1 cellular context compared by ENCODE assay signal in genomic region chr6:143843689-143844405, GRCh38.
TF ChIP-seq lines count a peak whose summit lies in the region.

No MANE protein-coding gene starts in this region.

TF ChIP-seq in HepG2, 621 proteins besides CTCF, POLR2A, EP300 and RAD21 (continued from another document and continues in another):
- TF ChIP-seq, protein P1, sequence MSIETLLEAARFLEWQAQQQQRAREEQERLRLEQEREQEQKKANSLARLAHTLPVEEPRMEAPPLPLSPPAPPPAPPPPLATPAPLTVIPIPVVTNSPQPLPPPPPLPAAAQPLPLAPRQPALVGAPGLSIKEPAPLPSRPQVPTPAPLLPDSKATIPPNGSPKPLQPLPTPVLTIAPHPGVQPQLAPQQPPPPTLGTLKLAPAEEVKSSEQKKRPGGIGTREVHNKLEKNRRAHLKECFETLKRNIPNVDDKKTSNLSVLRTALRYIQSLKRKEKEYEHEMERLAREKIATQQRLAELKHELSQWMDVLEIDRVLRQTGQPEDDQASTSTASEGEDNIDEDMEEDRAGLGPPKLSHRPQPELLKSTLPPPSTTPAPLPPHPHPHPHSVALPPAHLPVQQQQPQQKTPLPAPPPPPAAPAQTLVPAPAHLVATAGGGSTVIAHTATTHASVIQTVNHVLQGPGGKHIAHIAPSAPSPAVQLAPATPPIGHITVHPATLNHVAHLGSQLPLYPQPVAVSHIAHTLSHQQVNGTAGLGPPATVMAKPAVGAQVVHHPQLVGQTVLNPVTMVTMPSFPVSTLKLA (IDR thresholded peaks at IDR 0.05), result no peak
- TF ChIP-seq KDM6A (CRISPR knock-in tag; IDR thresholded peaks at IDR 0.05; ENCODE audit: low read depth), result no peak
- 0 out of 2 replicates have a peak, but pooled peaks have one; percentile 24 for TF ChIP-seq TRIM24 (CRISPR knock-in tag; IDR thresholded peaks at IDR 0.05)
- TF ChIP-seq CSRNP2 (CRISPR knock-in tag; conservative IDR thresholded peaks at IDR 0.05; ENCODE audit: low read depth), result no peak
- no peak for TF ChIP-seq HES4 (CRISPR knock-in tag; IDR thresholded peaks at IDR 0.05; ENCODE audit: borderline replicate concordance)
- TF ChIP-seq ZNF3 (CRISPR knock-in tag; IDR thresholded peaks at IDR 0.05), result no peak
- no peak for TF ChIP-seq AGO2 (optimal IDR thresholded peaks at IDR 0.05; ENCODE audit: low read depth, low read length)
- TF ChIP-seq U2AF1 (optimal IDR thresholded peaks at IDR 0.05; ENCODE audit: low read depth, low read length), result no peak
- TF ChIP-seq DRAP1 (CRISPR knock-in tag; IDR thresholded peaks at IDR 0.05), result no peak; the same call in 1 of the 2 replicates
- no peak for TF ChIP-seq ONECUT2 (CRISPR knock-in tag; IDR thresholded peaks at IDR 0.05)
- peak; percentile 35; the same call in 1 of the 2 replicates for TF ChIP-seq ZNF598 (CRISPR knock-in tag; IDR thresholded peaks at IDR 0.05; ENCODE audit: borderline replicate concordance)
- TF ChIP-seq, protein P2, sequence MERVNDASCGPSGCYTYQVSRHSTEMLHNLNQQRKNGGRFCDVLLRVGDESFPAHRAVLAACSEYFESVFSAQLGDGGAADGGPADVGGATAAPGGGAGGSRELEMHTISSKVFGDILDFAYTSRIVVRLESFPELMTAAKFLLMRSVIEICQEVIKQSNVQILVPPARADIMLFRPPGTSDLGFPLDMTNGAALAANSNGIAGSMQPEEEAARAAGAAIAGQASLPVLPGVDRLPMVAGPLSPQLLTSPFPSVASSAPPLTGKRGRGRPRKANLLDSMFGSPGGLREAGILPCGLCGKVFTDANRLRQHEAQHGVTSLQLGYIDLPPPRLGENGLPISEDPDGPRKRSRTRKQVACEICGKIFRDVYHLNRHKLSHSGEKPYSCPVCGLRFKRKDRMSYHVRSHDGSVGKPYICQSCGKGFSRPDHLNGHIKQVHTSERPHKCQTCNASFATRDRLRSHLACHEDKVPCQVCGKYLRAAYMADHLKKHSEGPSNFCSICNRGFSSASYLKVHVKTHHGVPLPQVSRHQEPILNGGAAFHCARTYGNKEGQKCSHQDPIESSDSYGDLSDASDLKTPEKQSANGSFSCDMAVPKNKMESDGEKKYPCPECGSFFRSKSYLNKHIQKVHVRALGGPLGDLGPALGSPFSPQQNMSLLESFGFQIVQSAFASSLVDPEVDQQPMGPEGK (CRISPR knock-in tag; IDR thresholded peaks at IDR 0.05), result no peak
- no peak for TF ChIP-seq ARHGAP35 (CRISPR knock-in tag; IDR thresholded peaks at IDR 0.05; ENCODE audit: borderline replicate concordance)
- TF ChIP-seq, protein P3, sequence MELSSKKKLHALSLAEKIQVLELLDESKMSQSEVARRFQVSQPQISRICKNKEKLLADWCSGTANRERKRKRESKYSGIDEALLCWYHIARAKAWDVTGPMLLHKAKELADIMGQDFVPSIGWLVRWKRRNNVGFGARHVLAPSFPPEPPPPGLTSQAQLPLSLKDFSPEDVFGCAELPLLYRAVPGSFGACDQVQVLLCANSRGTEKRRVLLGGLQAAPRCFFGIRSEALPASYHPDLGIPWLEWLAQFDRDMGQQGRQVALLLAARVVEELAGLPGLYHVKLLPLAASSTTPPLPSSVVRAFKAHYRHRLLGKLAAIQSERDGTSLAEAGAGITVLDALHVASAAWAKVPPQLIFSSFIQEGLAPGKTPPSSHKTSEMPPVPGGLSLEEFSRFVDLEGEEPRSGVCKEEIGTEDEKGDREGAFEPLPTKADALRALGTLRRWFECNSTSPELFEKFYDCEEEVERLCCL (CRISPR knock-in tag; IDR thresholded peaks at IDR 0.05; ENCODE audit: borderline replicate concordance), result no peak
- no peak for TF ChIP-seq ZKSCAN1 (IDR thresholded peaks at IDR 0.05; ENCODE audit: low read length)
- TF ChIP-seq RARG (CRISPR knock-in tag; IDR thresholded peaks at IDR 0.05; ENCODE audit: low read depth), result no peak
- no peak for TF ChIP-seq ZNF619 (CRISPR knock-in tag; IDR thresholded peaks at IDR 0.05)
- TF ChIP-seq ZNF512 (CRISPR knock-in tag; IDR thresholded peaks at IDR 0.05), result 0 out of 2 replicates have a peak, but pooled peaks have one; percentile 6
- no peak for TF ChIP-seq ZNF749 (CRISPR knock-in tag; IDR thresholded peaks at IDR 0.05; ENCODE audit: borderline replicate concordance)
- no peak for TF ChIP-seq ZNF788 (CRISPR knock-in tag; IDR thresholded peaks at IDR 0.05; ENCODE audit: borderline replicate concordance)
- TF ChIP-seq, protein P4, sequence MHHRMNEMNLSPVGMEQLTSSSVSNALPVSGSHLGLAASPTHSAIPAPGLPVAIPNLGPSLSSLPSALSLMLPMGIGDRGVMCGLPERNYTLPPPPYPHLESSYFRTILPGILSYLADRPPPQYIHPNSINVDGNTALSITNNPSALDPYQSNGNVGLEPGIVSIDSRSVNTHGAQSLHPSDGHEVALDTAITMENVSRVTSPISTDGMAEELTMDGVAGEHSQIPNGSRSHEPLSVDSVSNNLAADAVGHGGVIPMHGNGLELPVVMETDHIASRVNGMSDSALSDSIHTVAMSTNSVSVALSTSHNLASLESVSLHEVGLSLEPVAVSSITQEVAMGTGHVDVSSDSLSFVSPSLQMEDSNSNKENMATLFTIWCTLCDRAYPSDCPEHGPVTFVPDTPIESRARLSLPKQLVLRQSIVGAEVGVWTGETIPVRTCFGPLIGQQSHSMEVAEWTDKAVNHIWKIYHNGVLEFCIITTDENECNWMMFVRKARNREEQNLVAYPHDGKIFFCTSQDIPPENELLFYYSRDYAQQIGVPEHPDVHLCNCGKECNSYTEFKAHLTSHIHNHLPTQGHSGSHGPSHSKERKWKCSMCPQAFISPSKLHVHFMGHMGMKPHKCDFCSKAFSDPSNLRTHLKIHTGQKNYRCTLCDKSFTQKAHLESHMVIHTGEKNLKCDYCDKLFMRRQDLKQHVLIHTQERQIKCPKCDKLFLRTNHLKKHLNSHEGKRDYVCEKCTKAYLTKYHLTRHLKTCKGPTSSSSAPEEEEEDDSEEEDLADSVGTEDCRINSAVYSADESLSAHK (CRISPR knock-in tag; IDR thresholded peaks at IDR 0.05; ENCODE audit: borderline replicate concordance), result no peak
- no peak for TF ChIP-seq SMARCC2 (IDR thresholded peaks at IDR 0.05)
- no peak for TF ChIP-seq ZZZ3 (CRISPR knock-in tag; IDR thresholded peaks at IDR 0.05; ENCODE audit: borderline replicate concordance)
- TF ChIP-seq HOXD1 (CRISPR knock-in tag; IDR thresholded peaks at IDR 0.05), result no peak
- TF ChIP-seq EED (CRISPR knock-in tag; IDR thresholded peaks at IDR 0.05), result no peak
- no peak for TF ChIP-seq ZFP36L1 (CRISPR knock-in tag; IDR thresholded peaks at IDR 0.05)
- no peak; the same call in none of the 2 replicates for TF ChIP-seq ZSCAN30 (CRISPR knock-in tag; IDR thresholded peaks at IDR 0.05)
- TF ChIP-seq, protein P5, sequence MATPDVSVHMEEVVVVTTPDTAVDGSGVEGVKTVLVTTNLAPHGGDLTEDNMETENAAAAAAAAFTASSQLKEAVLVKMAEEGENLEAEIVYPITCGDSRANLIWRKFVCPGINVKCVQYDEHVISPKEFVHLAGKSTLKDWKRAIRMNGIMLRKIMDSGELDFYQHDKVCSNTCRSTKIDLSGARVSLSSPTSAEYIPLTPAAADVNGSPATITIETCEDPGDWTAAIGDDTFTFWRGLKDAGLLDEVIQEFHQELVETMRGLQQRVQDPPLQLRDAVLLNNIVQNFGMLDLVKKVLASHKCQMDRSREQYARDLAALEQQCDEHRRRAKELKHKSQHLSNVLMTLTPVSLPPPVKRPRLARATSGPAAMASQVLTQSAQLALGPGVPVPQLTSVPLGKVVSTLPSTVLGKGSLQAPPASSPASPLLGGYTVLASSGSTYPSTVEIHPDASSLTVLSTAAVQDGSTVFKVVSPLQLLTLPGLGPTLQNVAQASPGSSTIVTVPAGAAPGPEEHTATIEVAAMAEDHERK (CRISPR knock-in tag; IDR thresholded peaks at IDR 0.05; ENCODE audit: low read depth), result no peak
- no peak for TF ChIP-seq ZNF800 (CRISPR knock-in tag; IDR thresholded peaks at IDR 0.05)
- TF ChIP-seq, protein P6, sequence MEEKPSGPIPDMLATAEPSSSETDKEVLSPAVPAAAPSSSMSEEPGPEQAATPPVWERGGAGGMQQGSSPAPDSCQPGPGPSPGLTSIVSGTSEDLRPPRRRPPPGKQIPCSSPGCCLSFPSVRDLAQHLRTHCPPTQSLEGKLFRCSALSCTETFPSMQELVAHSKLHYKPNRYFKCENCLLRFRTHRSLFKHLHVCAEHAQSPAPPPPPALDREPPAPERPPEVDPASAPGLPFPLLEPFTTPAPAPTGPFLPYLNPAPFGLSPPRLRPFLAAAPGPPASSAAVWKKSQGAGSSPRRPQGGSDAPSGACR (CRISPR knock-in tag; IDR thresholded peaks at IDR 0.05), result no peak
- TF ChIP-seq ZNF841 (CRISPR knock-in tag; IDR thresholded peaks at IDR 0.05; ENCODE audit: borderline replicate concordance), result no peak
- no peak for TF ChIP-seq SAP130 (CRISPR knock-in tag; IDR thresholded peaks at IDR 0.05; ENCODE audit: low read depth)
- no peak for TF ChIP-seq ERF (CRISPR knock-in tag; IDR thresholded peaks at IDR 0.05)
- TF ChIP-seq, protein P7, sequence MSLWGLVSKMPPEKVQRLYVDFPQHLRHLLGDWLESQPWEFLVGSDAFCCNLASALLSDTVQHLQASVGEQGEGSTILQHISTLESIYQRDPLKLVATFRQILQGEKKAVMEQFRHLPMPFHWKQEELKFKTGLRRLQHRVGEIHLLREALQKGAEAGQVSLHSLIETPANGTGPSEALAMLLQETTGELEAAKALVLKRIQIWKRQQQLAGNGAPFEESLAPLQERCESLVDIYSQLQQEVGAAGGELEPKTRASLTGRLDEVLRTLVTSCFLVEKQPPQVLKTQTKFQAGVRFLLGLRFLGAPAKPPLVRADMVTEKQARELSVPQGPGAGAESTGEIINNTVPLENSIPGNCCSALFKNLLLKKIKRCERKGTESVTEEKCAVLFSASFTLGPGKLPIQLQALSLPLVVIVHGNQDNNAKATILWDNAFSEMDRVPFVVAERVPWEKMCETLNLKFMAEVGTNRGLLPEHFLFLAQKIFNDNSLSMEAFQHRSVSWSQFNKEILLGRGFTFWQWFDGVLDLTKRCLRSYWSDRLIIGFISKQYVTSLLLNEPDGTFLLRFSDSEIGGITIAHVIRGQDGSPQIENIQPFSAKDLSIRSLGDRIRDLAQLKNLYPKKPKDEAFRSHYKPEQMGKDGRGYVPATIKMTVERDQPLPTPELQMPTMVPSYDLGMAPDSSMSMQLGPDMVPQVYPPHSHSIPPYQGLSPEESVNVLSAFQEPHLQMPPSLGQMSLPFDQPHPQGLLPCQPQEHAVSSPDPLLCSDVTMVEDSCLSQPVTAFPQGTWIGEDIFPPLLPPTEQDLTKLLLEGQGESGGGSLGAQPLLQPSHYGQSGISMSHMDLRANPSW (CRISPR knock-in tag; IDR thresholded peaks at IDR 0.05; ENCODE audit: borderline replicate concordance), result no peak
- TF ChIP-seq ZNF577 (CRISPR knock-in tag; IDR thresholded peaks at IDR 0.05; ENCODE audit: borderline replicate concordance, low read depth), result no peak
- TF ChIP-seq NR2F6 (IDR thresholded peaks at IDR 0.05), result no peak
- TF ChIP-seq NR2F6 (CRISPR knock-in tag; IDR thresholded peaks at IDR 0.05), result no peak
- TF ChIP-seq, protein P8, sequence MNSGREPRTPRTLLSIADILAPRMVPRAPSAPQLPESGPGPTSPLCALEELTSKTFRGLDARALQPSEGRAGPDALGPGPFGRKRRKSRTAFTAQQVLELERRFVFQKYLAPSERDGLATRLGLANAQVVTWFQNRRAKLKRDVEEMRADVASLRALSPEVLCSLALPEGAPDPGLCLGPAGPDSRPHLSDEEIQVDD (CRISPR knock-in tag; IDR thresholded peaks at IDR 0.05; ENCODE audit: borderline replicate concordance), result no peak
- TF ChIP-seq SNAPC2 (CRISPR knock-in tag; IDR thresholded peaks at IDR 0.05), result no peak
- TF ChIP-seq REXO4 (CRISPR knock-in tag; IDR thresholded peaks at IDR 0.05; ENCODE audit: borderline replicate concordance), result no peak
- TF ChIP-seq TBP (CRISPR knock-in tag; IDR thresholded peaks at IDR 0.05), result no peak
- TF ChIP-seq, protein P9, sequence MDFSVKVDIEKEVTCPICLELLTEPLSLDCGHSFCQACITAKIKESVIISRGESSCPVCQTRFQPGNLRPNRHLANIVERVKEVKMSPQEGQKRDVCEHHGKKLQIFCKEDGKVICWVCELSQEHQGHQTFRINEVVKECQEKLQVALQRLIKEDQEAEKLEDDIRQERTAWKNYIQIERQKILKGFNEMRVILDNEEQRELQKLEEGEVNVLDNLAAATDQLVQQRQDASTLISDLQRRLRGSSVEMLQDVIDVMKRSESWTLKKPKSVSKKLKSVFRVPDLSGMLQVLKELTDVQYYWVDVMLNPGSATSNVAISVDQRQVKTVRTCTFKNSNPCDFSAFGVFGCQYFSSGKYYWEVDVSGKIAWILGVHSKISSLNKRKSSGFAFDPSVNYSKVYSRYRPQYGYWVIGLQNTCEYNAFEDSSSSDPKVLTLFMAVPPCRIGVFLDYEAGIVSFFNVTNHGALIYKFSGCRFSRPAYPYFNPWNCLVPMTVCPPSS (IDR thresholded peaks at IDR 0.05), result no peak
